ENCODE assay signal across 30 cellular contexts in genomic region chr19:9705836-9706235, GRCh38. TPM values are rescaled to one million over a fixed set of nuclear protein-coding genes. Genes with fewer than 3 reads are reported as not detected.
DNase-seq lines count a peak whose midpoint lies in the region; ATAC-seq, FAIRE-seq and TF ChIP-seq lines count a peak whose summit lies in the region.
"Had no signal": no experiment of that assay in that cellular context is flagged by ENCODE, and none has a peak within 500 bp of the region (broad histone marks: within the 10 kb centered on the region; RNA-seq: fewer than 3 reads in every experiment).

No MANE protein-coding gene starts in this region.

- ATAC-seq in GM23338 (no peak), K562 (no peak), HG02973 (IDR thresholded peaks at IDR 0.05; ENCODE audit: unreplicated experiment) (no peak)
- ATAC-seq: A549, Panc1, SK-N-SH treated with all-trans-retinoic acid at 6 μM for 48 hours, T-helper 17 cell had no signal

- H3K9me3 Mint-ChIP-seq in GM23338: peaks cover 44% of the 10 kb centered on the region
- peaks cover 2 to 30% (median 17%) of the 10 kb centered on the region in 8 donors for H3K9me3 Mint-ChIP-seq in CD4-positive, alpha-beta memory T cell

- H3K27ac ChIP-seq in A673 (ENCODE audit: low read depth, low read length, poor library complexity, severe bottlenecking) (no peak overlapping the region), GM23338 (ENCODE audit: low read depth) (no peak overlapping the region), SJCRH30 (no peak overlapping the region), K562 (ENCODE audit: extremely low read depth, low read depth, low read length) (no peak overlapping the region), ascending aorta (no peak overlapping the region)
- H3K27ac ChIP-seq in CD4-positive, alpha-beta memory T cell (ENCODE audit: low read depth, low read length): no peak overlapping the region
- H3K27ac ChIP-seq: A549, C4-2B, KMS-11 had no signal

- H2AFZ ChIP-seq in GM23338 (peak overlapping the region; percentile 80; the same call in 1 of the 2 replicates), K562 (ENCODE audit: low read depth, low read length) (no peak overlapping the region)

- CTCF ChIA-PET in A673 (lab: Charles Lee): no interaction called here
- CTCF ChIA-PET in K562 (lab: Yijun Ruan, JAX; ENCODE audit: low intra/inter-chr PET ratio): no interaction called here
- CTCF ChIA-PET in CD4-positive, alpha-beta memory T cell (lab: Charles Lee; ENCODE audit: partially characterized antibody): interaction anchor here (0.6 kb wide), 1 partner anchor 211 kb away, joined by 4 read pairs; no protein-coding TSS in a partner anchor

- H4K20me1 ChIP-seq in GM23338 (replicated peaks; ENCODE audit: insufficient read depth) (no peaks in the 10 kb centered on the region), K562 (replicated peaks; ENCODE audit: control insufficient read depth, insufficient read depth, low read length) (no peaks in the 10 kb centered on the region)

- peaks cover 10% of the 10 kb centered on the region for H3K4me1 Mint-ChIP-seq in GM23338
- peaks cover 0 to 7% (median 4%) of the 10 kb centered on the region in 4 donors for H3K4me1 Mint-ChIP-seq in CD4-positive, alpha-beta memory T cell

- no peaks in the 10 kb centered on the region for H3K9me1 ChIP-seq in K562 (ENCODE audit: control insufficient read depth, insufficient read depth, low read length)

- no peak for TF ChIP-seq EP300 in K562 (IDR thresholded peaks at IDR 0.05; ENCODE audit: low read length)

- intact Hi-C loops in A673 (cut with micrococcal nuclease; ENCODE audit: unreplicated experiment): no loop called here
- intact Hi-C loops in K562 (cut with micrococcal nuclease): no loop called here
- intact Hi-C loops in ascending aorta (cut with DNase I): no loop called here
- intact Hi-C loops in CD4-positive, alpha-beta memory T cell (cut with micrococcal nuclease): no loop called here

- WGBS in K562 (ENCODE audit: insufficient coverage, low coverage, missing lambda C conversion rate): 36% methylated on average over 6 of the region's 6 CpGs

- TF ChIP-seq CTCF in A673 (conservative IDR thresholded peaks at IDR 0.05; ENCODE audit: low read depth, low read length) (no peak), GM23338 (conservative IDR thresholded peaks at IDR 0.05; ENCODE audit: low read depth in 2 of 2) (no peak), K562 (IDR thresholded peaks at IDR 0.05 in 2 of 3, conservative IDR thresholded peaks at IDR 0.05 in 1 of 3; ENCODE audit: insufficient read depth in 2 of 3, low read depth in 1 of 3, low read length in 3 of 3) (no peak), ascending aorta (IDR thresholded peaks at IDR 0.05) (no peak)

- no peak for TF ChIP-seq RAD21 in K562 (CRISPR knock-in tag; conservative IDR thresholded peaks at IDR 0.05 in 1 of 2, IDR thresholded peaks at IDR 0.05 in 1 of 2)

- POLR2A ChIA-PET in A673 (lab: Charles Lee; ENCODE audit: low non-redundant PET): no interaction called here
- POLR2A ChIA-PET in K562 (lab: Yijun Ruan, JAX): no interaction called here
- POLR2A ChIA-PET in CD4-positive, alpha-beta memory T cell (lab: Charles Lee; ENCODE audit: partially characterized antibody): no interaction called here

- no peaks in the 10 kb centered on the region for H3K27me3 ChIP-seq in A673 (replicated peaks; ENCODE audit: insufficient read depth, low read depth, low read length, poor library complexity)
- H3K27me3 ChIP-seq in GM23338 (ENCODE audit: insufficient read depth): no peaks in the 10 kb centered on the region
- H3K27me3 ChIP-seq in SJCRH30: no peaks in the 10 kb centered on the region
- no peaks in the 10 kb centered on the region for H3K27me3 ChIP-seq in K562 (ENCODE audit: control insufficient read depth in 2 of 2, insufficient read depth in 2 of 2, low read length in 2 of 2)
- H3K27me3 ChIP-seq in ascending aorta: no peaks in the 10 kb centered on the region
- H3K27me3 ChIP-seq in CD4-positive, alpha-beta memory T cell (ENCODE audit: insufficient read depth, low read length): no peaks in the 10 kb centered on the region

- H3K27me3 Mint-ChIP-seq in GM23338 (ENCODE audit: insufficient read depth, low read depth, poor library complexity): peaks cover 5% of the 10 kb centered on the region
- H3K27me3 Mint-ChIP-seq in CD4-positive, alpha-beta memory T cell: peaks cover 2 to 9% of the 10 kb centered on the region in 2 donors
- H3K27me3 Mint-ChIP-seq: T-helper 17 cell had no signal

- DNase-seq in A673 (ENCODE audit: low spot score) (peak; percentile 19), GM23338 (ENCODE audit: low spot score) (no peak), SJCRH30 (peak; percentile 35 to 64), K562 (ENCODE audit: extremely low read depth in 1 of 4, low spot score in 3 of 4) (no peak), ascending aorta (ENCODE audit: low spot score in 2 of 2) (no peak)
- DNase-seq in CD4-positive, alpha-beta memory T cell: no peak
- DNase-seq: Calu3; CD8-positive, alpha-beta memory T cell; DMS79 treated with DMSO at 0.1 percent for 48 hours; GF-D8; HCEC 1CT; IMR-90; MV-4-11; NCI-H1105 treated with DMSO at 0.1 percent for 48 hours; NCI-H2081; NCI-H2171 treated with DMSO at 0.1 percent for 48 hours; NCI-H345; NCI-H510A treated with DMSO at 0.1 percent for 48 hours; NCI-H748 treated with DMSO at 0.1 percent for 48 hours; SIG-M5; T-helper 17 cell had no signal

- FAIRE-seq in K562 (lab: Jason Lieb, UNC): no peak
- FAIRE-seq: A549, GM12891, H1 had no signal

- H3K4me3 ChIP-seq in A673 (ENCODE audit: low read depth, low read length, poor library complexity, severe bottlenecking) (no peak overlapping the region), GM23338 (no peak overlapping the region), SJCRH30 (no peak overlapping the region), K562 (no peak overlapping the region), ascending aorta (no peak overlapping the region)
- H3K4me3 ChIP-seq in CD4-positive, alpha-beta memory T cell (ENCODE audit: low read length in 2 of 2): no peak overlapping the region
- H3K4me3 ChIP-seq: A549 had no signal

- H3K4me3 Mint-ChIP-seq in GM23338: no peak overlapping the region
- H3K4me3 Mint-ChIP-seq in CD4-positive, alpha-beta memory T cell: no peak overlapping the region
- H3K4me3 Mint-ChIP-seq: B cell; CD8-positive, alpha-beta memory T cell; T-helper 17 cell had no signal

- no peak overlapping the region for H3K9ac ChIP-seq in K562 (ENCODE audit: insufficient read depth in 1 of 2, low read depth in 2 of 2, low read length in 2 of 2)
- H3K9ac ChIP-seq: KMS-11 had no signal

- BruUV-seq in A673 (replicated peaks; lab: Mats Ljungman, UMichigan): no TSS peak
- BruUV-seq in K562 (replicated peaks; lab: Mats Ljungman, UMichigan): no TSS peak

- H3K9me3 ChIP-seq in A673 (ENCODE audit: low read depth, low read length, poor library complexity, severe bottlenecking) (peaks cover 7% of the 10 kb centered on the region), SJCRH30 (replicated peaks) (no peaks in the 10 kb centered on the region), K562 (replicated peaks; ENCODE audit: control insufficient read depth, insufficient read depth, low read depth, low read length) (peaks cover 3% of the 10 kb centered on the region; the same call in 1 of the 2 replicates), ascending aorta (peaks cover 0 to 2% of the 10 kb centered on the region in 2 donors)
- peaks cover 0 to 4% of the 10 kb centered on the region in 2 donors for H3K9me3 ChIP-seq in CD4-positive, alpha-beta memory T cell (ENCODE audit: control insufficient read depth in 1 of 2, low read length in 2 of 2)
- H3K9me3 ChIP-seq: A549 had no signal

- no peaks in the 10 kb centered on the region for H3K79me2 ChIP-seq in GM23338 (replicated peaks; ENCODE audit: insufficient read depth)
- H3K79me2 ChIP-seq in K562 (ENCODE audit: control insufficient read depth, insufficient read depth, low read length): no peaks in the 10 kb centered on the region

- no peak overlapping the region for H3K4me2 ChIP-seq in GM23338
- H3K4me2 ChIP-seq in K562 (ENCODE audit: insufficient read depth, low read length): no peak overlapping the region
- H3K4me2 ChIP-seq: A549, KMS-11 had no signal

- H3F3A ChIP-seq in GM23338 (replicated peaks; ENCODE audit: low read depth): no peaks in the 10 kb centered on the region

- H3K36me3 ChIP-seq in A673 (ENCODE audit: insufficient read depth, low read length, poor library complexity, severe bottlenecking) (no peaks in the 10 kb centered on the region), GM23338 (ENCODE audit: insufficient read depth) (no peaks in the 10 kb centered on the region), SJCRH30 (no peaks in the 10 kb centered on the region), K562 (ENCODE audit: control insufficient read depth, insufficient read depth, low read length) (no peaks in the 10 kb centered on the region), ascending aorta (no peaks in the 10 kb centered on the region)
- no peaks in the 10 kb centered on the region for H3K36me3 ChIP-seq in CD4-positive, alpha-beta memory T cell (ENCODE audit: insufficient read depth, low read length)

- H3K4me1 ChIP-seq in A673 (ENCODE audit: insufficient read depth, low read length, poor library complexity, severe bottlenecking) (peaks cover 4% of the 10 kb centered on the region), GM23338 (ENCODE audit: insufficient read depth) (no peaks in the 10 kb centered on the region), SJCRH30 (no peaks in the 10 kb centered on the region; the same call in 1 of the 2 replicates), K562 (replicated peaks in 1 of 2; ENCODE audit: control insufficient read depth in 2 of 2, insufficient read depth in 2 of 2, low read length in 2 of 2) (no peaks in the 10 kb centered on the region; a peak in 1 of 5 replicates), ascending aorta (no peaks in the 10 kb centered on the region)
- no peaks in the 10 kb centered on the region for H3K4me1 ChIP-seq in CD4-positive, alpha-beta memory T cell (ENCODE audit: insufficient read depth, low read length)
- H3K4me1 ChIP-seq: A549 had no signal

- no peak for TF ChIP-seq POLR2A in K562 (conservative IDR thresholded peaks at IDR 0.05)

- H3K27ac Mint-ChIP-seq in GM23338: no peak overlapping the region
- H3K27ac Mint-ChIP-seq in CD4-positive, alpha-beta memory T cell: no peak overlapping the region
- H3K27ac Mint-ChIP-seq: B cell; CD8-positive, alpha-beta memory T cell; T-helper 17 cell had no signal

- in situ Hi-C loops in K562 (cut with MboI): no loop called here

- peaks cover 6% of the 10 kb centered on the region; the same call in 1 of the 2 replicates for H3K9me2 ChIP-seq in GM23338 (ENCODE audit: insufficient read depth)

- H3K36me3 Mint-ChIP-seq in GM23338 (ENCODE audit: low read depth): peaks cover 20% of the 10 kb centered on the region
- H3K36me3 Mint-ChIP-seq in CD4-positive, alpha-beta memory T cell: peaks cover 7 to 8% of the 10 kb centered on the region in 2 donors

RNA-seq across cellular contexts. Expression of gene ZNF562, which starts 30.9 kb away (rescaled TPM):
- total RNA-seq in A673 (2021): 35.9 and 42.3 TPM in 2 replicates
- 48.3 and 68.8 TPM in 2 replicates for total RNA-seq in GM23338 (2014; rRNA removed; shearing (Covaris generic))
- 11.2 and 15.6 TPM in 2 replicates for polyA plus RNA-seq in GM23338 (2016; fragmentation: Nextera tagmentation; extraction: Ambion mirVana)
- total RNA-seq in SJCRH30 (2014; rRNA removed; shearing (Covaris generic)): 34.7 and 37.6 TPM in 2 replicates
- 55.9 and 96.8 TPM in 2 replicates for total RNA-seq in K562 (2011; cell fraction: chromatin; rRNA removed; ENCODE audit: low replicate concordance)
- 46.9 and 49.9 TPM in 2 replicates for total RNA-seq in K562 (2011; cell fraction: nucleolus; rRNA removed)
- 65.7 and 90.8 TPM in 2 replicates for total RNA-seq in K562 (2011; cell fraction: nucleoplasm; rRNA removed)
- total RNA-seq in K562 (2014; rRNA removed): 20.8 and 24.0 TPM in 2 replicates
- 46.9 and 51.0 TPM in 2 replicates for total RNA-seq in K562 (2014; rRNA removed; fragmentation: Illumina TruSeq; extraction: Trizol)
- 36.1 and 39.7 TPM in 2 replicates for total RNA-seq in K562 (2015; rRNA removed; fragmentation: Illumina TruSeq; extraction: Trizol)
- 31.5 and 34.3 TPM in 2 replicates for total RNA-seq in K562 (2021)
- 32.8 and 33.9 TPM in 2 replicates for polyA plus RNA-seq in K562 (2011; rRNA removed)
- polyA plus RNA-seq in K562 (2011; cell fraction: cytosol; rRNA removed): 8.8 and 16.8 TPM in 2 replicates
- 20.2 and 23.6 TPM in 2 replicates for polyA plus RNA-seq in K562 (2011; cell fraction: nucleus; rRNA removed)
- polyA plus RNA-seq in K562 (2012): 8.5 and 11.4 TPM in 2 replicates
- polyA plus RNA-seq in K562 (2014; fragmentation: Illumina TruSeq; extraction: Trizol): 17.9 and 18.4 TPM in 2 replicates
- 10 to 100 TPM; 11.8 to 15.1 TPM for polyA plus RNA-seq in K562 (2014; fragmentation: Nextera tagmentation; extraction: Ambion mirVana)
- 13.1 and 17.1 TPM in 2 replicates for polyA plus RNA-seq in K562 (2014; rRNA removed)
- polyA minus RNA-seq in K562 (2011; rRNA and poly(A)+ RNA removed): 120 and 125 TPM in 2 replicates
- 30.3 and 53.3 TPM in 2 replicates for polyA minus RNA-seq in K562 (2011; cell fraction: cytosol; rRNA and poly(A)+ RNA removed)
- 36.4 and 38.7 TPM in 2 replicates for polyA minus RNA-seq in K562 (2011; cell fraction: nucleus; rRNA and poly(A)+ RNA removed)
- 21.1 TPM for total RNA-seq in ascending aorta
- total RNA-seq in CD4-positive, alpha-beta memory T cell: 10 to 100 TPM; 21.2 to 23.2 TPM
- polyA plus RNA-seq in CD4-positive, alpha-beta memory T cell: 1 to 10 TPM; 1.2 to 3.9 TPM

Comparison
In these comparisons a context has a peak if more than half of its experiments do, and no peak if none do; other contexts are left out.
1. DNase-seq: peak in A673 (single experiment) and SJCRH30 (2 of 2); none in GM23338 (single experiment), K562 (0 of 4), ascending aorta (0 of 2) and CD4-positive, alpha-beta memory T cell (0 of 5).